ENCODE assay signal across 8 cellular contexts in genomic region chr2:191539068-191539467, GRCh38.
DNase-seq lines count a peak whose midpoint lies in the region; ATAC-seq and TF ChIP-seq lines count a peak whose summit lies in the region.

No MANE protein-coding gene starts in this region.

- no peaks in the 10 kb centered on the region for H3K9me2 ChIP-seq in OCI-LY7 (ENCODE audit: insufficient read depth, low read length)

- DNase-seq in AG08395 (ENCODE audit: low spot score) = peak; percentile 53
- no peak for DNase-seq in GM06990 (ENCODE audit: extremely low read depth, insufficient read length)
- peak; percentile 35 for DNase-seq in OCI-LY7 (ENCODE audit: low spot score)
- no peak for DNase-seq in chondrocyte (ENCODE audit: low spot score)
- DNase-seq in progenitor cell of endocrine pancreas (ENCODE audit: low spot score, unreplicated experiment) = no peak

- no peaks in the 10 kb centered on the region; the same call in none of the 2 replicates for H3K27me3 ChIP-seq in GM06990 (replicated peaks; ENCODE audit: control insufficient read depth, insufficient read depth, low read length)

- BruUV-seq in OCI-LY7 (replicated peaks; lab: Mats Ljungman, UMichigan) = no TSS peak

- intact Hi-C loops in OCI-LY7 (cut with micrococcal nuclease; ENCODE audit: unreplicated experiment) = no loop called here

- POLR2A ChIA-PET in OCI-LY7 (lab: Charles Lee) = interaction anchor here (0.6 to 0.9 kb wide), 3 partner anchors 215 to 332 kb away, joined by 3 to 6 read pairs (median 5); no protein-coding TSS in a partner anchor

- H3K4me3 Mint-ChIP-seq in chondrocyte (ENCODE audit: unreplicated experiment) (no peak overlapping the region), progenitor cell of endocrine pancreas (ENCODE audit: low read depth) (no peak overlapping the region)

- H3K9me3 Mint-ChIP-seq in chondrocyte (ENCODE audit: low read depth) (peaks cover 2% of the 10 kb centered on the region), progenitor cell of endocrine pancreas (ENCODE audit: low read depth) (no peaks in the 10 kb centered on the region)

- H2AFZ ChIP-seq in OCI-LY7 (ENCODE audit: low read length) = no peak overlapping the region

- no peak overlapping the region for H3K4me3 ChIP-seq in GM06990 (replicated peaks; ENCODE audit: low read depth, low read length)
- H3K4me3 ChIP-seq in OCI-LY7 (ENCODE audit: low read depth, low read length, poor library complexity, severe bottlenecking) = no peak overlapping the region

- no peak overlapping the region for H3K27ac ChIP-seq in OCI-LY7 (ENCODE audit: low read depth, low read length, poor library complexity, severe bottlenecking)

- H3K36me3 ChIP-seq in GM06990 (ENCODE audit: control insufficient read depth, insufficient read depth, low read length) (no peaks in the 10 kb centered on the region), OCI-LY7 (ENCODE audit: insufficient read depth, low read length) (no peaks in the 10 kb centered on the region)

- H3K27ac Mint-ChIP-seq in chondrocyte (ENCODE audit: unreplicated experiment) = no peak overlapping the region
- no peak overlapping the region for H3K27ac Mint-ChIP-seq in progenitor cell of endocrine pancreas

- H3K36me3 Mint-ChIP-seq in chondrocyte (ENCODE audit: low read depth) = peaks cover 4% of the 10 kb centered on the region
- H3K36me3 Mint-ChIP-seq in progenitor cell of endocrine pancreas (ENCODE audit: insufficient read depth) = no peaks in the 10 kb centered on the region

- H3K4me2 ChIP-seq in OCI-LY7 (ENCODE audit: low read length) = no peak overlapping the region

- peak; percentile 57 for TF ChIP-seq CTCF in GM06990 (IDR thresholded peaks at IDR 0.05; ENCODE audit: insufficient read depth, low read length, poor library complexity, severe bottlenecking)
- TF ChIP-seq CTCF in OCI-LY7 (conservative IDR thresholded peaks at IDR 0.05; ENCODE audit: low read length) = peak; percentile 83
- peak; percentile 80 for TF ChIP-seq CTCF in chondrocyte (IDR thresholded peaks at IDR 0.05)
- TF ChIP-seq CTCF in progenitor cell of endocrine pancreas (IDR thresholded peaks at IDR 0.05; ENCODE audit: unreplicated experiment) = peak; percentile 68

- peaks cover 8% of the 10 kb centered on the region for H3K4me1 Mint-ChIP-seq in chondrocyte (ENCODE audit: low read depth)
- no peaks in the 10 kb centered on the region for H3K4me1 Mint-ChIP-seq in progenitor cell of endocrine pancreas (ENCODE audit: low read depth)

- CTCF ChIA-PET in OCI-LY7 (lab: Charles Lee; ENCODE audit: unreplicated experiment) = interaction anchor here (0.9 kb wide), 1 partner anchor 51 kb away, joined by 3 read pairs; no protein-coding TSS in a partner anchor

- ATAC-seq in HG03521 (IDR thresholded peaks at IDR 0.05; ENCODE audit: unreplicated experiment) (no peak), GM19324 (IDR thresholded peaks at IDR 0.05; ENCODE audit: low FRiP score, unreplicated experiment) (no peak), GM19351 (IDR thresholded peaks at IDR 0.05; ENCODE audit: unreplicated experiment) (no peak)

- no peaks in the 10 kb centered on the region for H3K79me2 ChIP-seq in OCI-LY7 (ENCODE audit: insufficient read depth, low read depth, low read length)

- H4K20me1 ChIP-seq in OCI-LY7 (ENCODE audit: insufficient read depth, low read length) = no peaks in the 10 kb centered on the region

- no peaks in the 10 kb centered on the region for H3K4me1 ChIP-seq in OCI-LY7 (ENCODE audit: insufficient read depth, low read length, poor library complexity, severe bottlenecking)

- no peaks in the 10 kb centered on the region for H3K9me3 ChIP-seq in OCI-LY7 (ENCODE audit: low read length)

- H3K27me3 Mint-ChIP-seq in chondrocyte (ENCODE audit: low read depth) (no peaks in the 10 kb centered on the region), progenitor cell of endocrine pancreas (no peaks in the 10 kb centered on the region)

Comparison
In these comparisons a context has a peak if more than half of its experiments do, and no peak if none do; other contexts are left out.
1. DNase-seq: peak in AG08395 (single experiment) and OCI-LY7 (single experiment); none in GM06990 (single experiment), chondrocyte (single experiment) and progenitor cell of endocrine pancreas (single experiment).
2. Peak in every context shown above with its lines, with median percentiles within 50 percentile points of each other: CTCF ChIP-seq.